In genomic region chr1:62295921-62296451, GRCh38 we compare ENCODE assay signal across 8 cellular contexts. TPM values are rescaled to one million over a fixed set of nuclear protein-coding genes. Genes with fewer than 3 reads are reported as not detected.
DNase-seq lines count a peak whose midpoint lies in the region; ATAC-seq and TF ChIP-seq lines count a peak whose summit lies in the region.

No MANE protein-coding gene starts in this region.

- no peaks in the 10 kb centered on the region for H3K9me3 ChIP-seq in BLaER1 treated with 17β-estradiol and CSF1 and Interleukin-3, amounts not matched to agents 10 nM and 100 nM (replicated peaks in 1 of 11)

- H3K27ac ChIP-seq in BLaER1 treated with 17β-estradiol and CSF1 and Interleukin-3, amounts not matched to agents 10 nM and 100 nM, result peak overlapping the region in 1 of 11 experiments; percentile 42; a peak in 1 of 22 replicates
- no peak overlapping the region for H3K27ac ChIP-seq in foreskin keratinocyte

- H3K36me3 ChIP-seq in BLaER1 treated with 17β-estradiol and CSF1 and Interleukin-3, amounts not matched to agents 10 nM and 100 nM, result no peaks in the 10 kb centered on the region

- intact Hi-C loops in cardiac septum (cut with DNase I), result no loop called here

- DNase-seq in NCI-H69 (lab: John Stamatoyannopoulos, UW) (peak; percentile 4), foreskin keratinocyte (peak in 1 of 2 donors; percentile 37), GM20000 (ENCODE audit: low spot score) (no peak), cardiac septum (ENCODE audit: low spot score) (no peak)
- no peak for DNase-seq in effector memory CD8-positive, alpha-beta T cell

- H3K27me3 ChIP-seq in BLaER1 treated with 17β-estradiol and CSF1 and Interleukin-3, amounts not matched to agents 10 nM and 100 nM, result no peaks in the 10 kb centered on the region
- peaks cover 47% of the 10 kb centered on the region for H3K27me3 ChIP-seq in foreskin keratinocyte

- peaks cover 13 to 32% (median 29%) of the 10 kb centered on the region in 10 experiments for H3K4me1 ChIP-seq in BLaER1 treated with 17β-estradiol and CSF1 and Interleukin-3, amounts not matched to agents 10 nM and 100 nM
- no peaks in the 10 kb centered on the region for H3K4me1 ChIP-seq in foreskin keratinocyte

- no peak overlapping the region for H3K4me3 ChIP-seq in BLaER1 treated with 17β-estradiol and CSF1 and Interleukin-3, amounts not matched to agents 10 nM and 100 nM

- H3K9me3 Mint-ChIP-seq in effector memory CD8-positive, alpha-beta T cell, result no peaks in the 10 kb centered on the region

- H4K20me1 ChIP-seq in BLaER1 treated with 17β-estradiol and CSF1 and Interleukin-3, amounts not matched to agents 10 nM and 100 nM, result no peaks in the 10 kb centered on the region

- TF ChIP-seq CTCF in foreskin keratinocyte (conservative IDR thresholded peaks at IDR 0.05) (no peak), GM20000 (IDR thresholded peaks at IDR 0.05; ENCODE audit: extremely low read depth, missing control alignments) (no peak)

- peaks cover 16 to 38% of the 10 kb centered on the region in 2 donors for H3K27me3 Mint-ChIP-seq in effector memory CD8-positive, alpha-beta T cell

- H3K4me1 Mint-ChIP-seq in effector memory CD8-positive, alpha-beta T cell (ENCODE audit: low read depth in 2 of 2), result peaks cover 2 to 7% of the 10 kb centered on the region in 2 donors

- H3K36me3 Mint-ChIP-seq in effector memory CD8-positive, alpha-beta T cell (ENCODE audit: insufficient read depth), result no peaks in the 10 kb centered on the region

- H3K9ac ChIP-seq in BLaER1 treated with 17β-estradiol and CSF1 and Interleukin-3, amounts not matched to agents 10 nM and 100 nM, result peak overlapping the region in 1 of 11 experiments; percentile 16; a peak in 1 of 22 replicates

- H3K4me2 ChIP-seq in BLaER1 treated with 17β-estradiol and CSF1 and Interleukin-3, amounts not matched to agents 10 nM and 100 nM, result peak overlapping the region; percentile 74 to 85 (median 79)

- H3K27ac Mint-ChIP-seq in effector memory CD8-positive, alpha-beta T cell, result peak overlapping the region in 1 of 2 donors; percentile 10

- H3K4me3 Mint-ChIP-seq in effector memory CD8-positive, alpha-beta T cell, result no peak overlapping the region

- ATAC-seq in GM21619 (IDR thresholded peaks at IDR 0.05; ENCODE audit: unreplicated experiment) (peak; percentile 70), foreskin keratinocyte (peak; percentile 61), GM19328 (IDR thresholded peaks at IDR 0.05; ENCODE audit: unreplicated experiment) (no peak)
- ATAC-seq in effector memory CD8-positive, alpha-beta T cell (replicated peaks), result no peak

RNA-seq across cellular contexts. Expression of gene KANK4, which starts 23.2 kb away (rescaled TPM):
- under 0.01 and 0.20 TPM in 2 replicates for total RNA-seq in foreskin keratinocyte
- polyA plus RNA-seq in foreskin keratinocyte, result 0.03 TPM in 1 of 2 replicates, not detected in the other
- 0.16 TPM for total RNA-seq in cardiac septum

Comparison
In these comparisons a context has a peak if more than half of its experiments do, and no peak if none do; other contexts are left out.
1. ATAC-seq: peak in GM21619 (single experiment) and foreskin keratinocyte (single experiment); none in effector memory CD8-positive, alpha-beta T cell (single experiment) and GM19328 (single experiment).